21 cellular contexts compared by ENCODE assay signal in genomic region chr6:37827603-37828265, GRCh38. TPM values are rescaled to one million over a fixed set of nuclear protein-coding genes. Genes with fewer than 3 reads are reported as not detected.
DNase-seq lines count a peak whose midpoint lies in the region; ATAC-seq, FAIRE-seq and TF ChIP-seq lines count a peak whose summit lies in the region.
"Had no signal": no experiment of that assay in that cellular context is flagged by ENCODE, and none has a peak within 500 bp of the region (broad histone marks: within the 10 kb centered on the region; RNA-seq: fewer than 3 reads in every experiment).

No MANE protein-coding gene starts in this region.

- DNase-seq in IMR-90, result no peak
- no peak for DNase-seq in astrocyte (ENCODE audit: low read depth)
- no peak for DNase-seq in naive thymus-derived CD4-positive, alpha-beta T cell
- DNase-seq in NCI-H1930 (lab: John Stamatoyannopoulos, UW), result no peak
- no peak for DNase-seq in epidermal melanocyte (ENCODE audit: insufficient read length, low spot score)
- no peak for DNase-seq in GF-D8 (lab: John Stamatoyannopoulos, UW)
- DNase-seq: activated CD4-positive, alpha-beta memory T cell treated with anti-CD3 and anti-CD28 coated beads, Interleukin-2, amount 10 ng/mL, durations not matched to agents 7 days and 5 days; amniotic stem cell; endodermal cell; GDM1; GM23248; hypothalamus; midbrain; sigmoid colon; stimulated activated CD4-positive, alpha-beta T cell treated with anti-CD3 and anti-CD28 coated beads, Interleukin-2, amount 100 ng/mL, for 48 hours; WERI-Rb-1 had no signal

- H3K4me3 ChIP-seq in BLaER1, result no peak overlapping the region
- H3K4me3 ChIP-seq in IMR-90 (ENCODE audit: insufficient read depth, low read depth, low read length), result no peak overlapping the region
- H3K4me3 ChIP-seq in astrocyte (ENCODE audit: insufficient read depth, low read depth, low read length), result no peak overlapping the region
- H3K4me3 ChIP-seq in naive thymus-derived CD4-positive, alpha-beta T cell (ENCODE audit: low read length), result no peak overlapping the region
- H3K4me3 ChIP-seq: GM23248, sigmoid colon had no signal

- H3K4me3 Mint-ChIP-seq in astrocyte (ENCODE audit: unreplicated experiment), result no peak overlapping the region
- peak overlapping the region in 6 of 10 donors; percentile 7 to 59 (median 28) for H3K4me3 Mint-ChIP-seq in naive thymus-derived CD4-positive, alpha-beta T cell
- H3K4me3 Mint-ChIP-seq: activated CD4-positive, alpha-beta memory T cell treated with anti-CD3 and anti-CD28 coated beads, Interleukin-2, amount 10 ng/mL, durations not matched to agents 7 days and 5 days; activated T-helper 1 cell treated with anti-CD3 and anti-CD28 coated beads, Interleukin-12 subunit alpha, Interleukin-12 subunit beta, Interleukin-2, Interleukin-4 antibody, amounts not matched to agents 30 ng/mL and 10 ng/mL and 1 ng/mL, durations not matched to agents 14 hours and 24 hours and 36 hours; central memory CD8-positive, alpha-beta T cell; endodermal cell had no signal

- no peak for TF ChIP-seq RAD21 in IMR-90 (IDR thresholded peaks at IDR 0.05; ENCODE audit: low read length)

- peaks cover 32% of the 10 kb centered on the region for H3K9me1 ChIP-seq in IMR-90 (ENCODE audit: insufficient read depth, low read length)

- no peaks in the 10 kb centered on the region for H3K9me3 Mint-ChIP-seq in astrocyte (ENCODE audit: unreplicated experiment)
- H3K9me3 Mint-ChIP-seq in naive thymus-derived CD4-positive, alpha-beta T cell, result no peaks in the 10 kb centered on the region
- H3K9me3 Mint-ChIP-seq: activated CD4-positive, alpha-beta memory T cell treated with anti-CD3 and anti-CD28 coated beads, Interleukin-2, amount 10 ng/mL, durations not matched to agents 7 days and 5 days; activated T-helper 1 cell treated with anti-CD3 and anti-CD28 coated beads, Interleukin-12 subunit alpha, Interleukin-12 subunit beta, Interleukin-2, Interleukin-4 antibody, amounts not matched to agents 30 ng/mL and 10 ng/mL and 1 ng/mL, durations not matched to agents 14 hours and 24 hours and 36 hours; central memory CD8-positive, alpha-beta T cell; endodermal cell had no signal

- TF ChIP-seq POLR2A in IMR-90 (IDR thresholded peaks at IDR 0.05; ENCODE audit: low read depth, low read length), result no peak

- no peak overlapping the region for H2AFZ ChIP-seq in IMR-90 (replicated peaks; ENCODE audit: low read length, poor library complexity)
- H2AFZ ChIP-seq in astrocyte (ENCODE audit: low read depth, low read length), result no peak overlapping the region
- H2AFZ ChIP-seq: GM23248 had no signal

- H3K14ac ChIP-seq in IMR-90 (replicated peaks; ENCODE audit: low read depth, low read length), result no peak overlapping the region

- H3K27ac Mint-ChIP-seq in astrocyte (ENCODE audit: unreplicated experiment), result peak overlapping the region; percentile 9
- H3K27ac Mint-ChIP-seq in naive thymus-derived CD4-positive, alpha-beta T cell, result peak overlapping the region in 1 of 9 donors; percentile 18
- H3K27ac Mint-ChIP-seq: activated CD4-positive, alpha-beta memory T cell treated with anti-CD3 and anti-CD28 coated beads, Interleukin-2, amount 10 ng/mL, durations not matched to agents 7 days and 5 days; activated T-helper 1 cell treated with anti-CD3 and anti-CD28 coated beads, Interleukin-12 subunit alpha, Interleukin-12 subunit beta, Interleukin-2, Interleukin-4 antibody, amounts not matched to agents 30 ng/mL and 10 ng/mL and 1 ng/mL, durations not matched to agents 14 hours and 24 hours and 36 hours; endodermal cell had no signal

- H2BK15ac ChIP-seq in IMR-90 (ENCODE audit: low read depth, low read length), result no peak overlapping the region

- no peak overlapping the region for H3K27ac ChIP-seq in BLaER1
- H3K27ac ChIP-seq in IMR-90 (ENCODE audit: insufficient read depth, low read length), result no peak overlapping the region
- no peak overlapping the region for H3K27ac ChIP-seq in astrocyte (ENCODE audit: low read depth, low read length)
- H3K27ac ChIP-seq in naive thymus-derived CD4-positive, alpha-beta T cell (ENCODE audit: low read depth, low read length), result no peak overlapping the region
- H3K27ac ChIP-seq: GM23248, sigmoid colon, WERI-Rb-1 had no signal

- H3K36me3 ChIP-seq in BLaER1, result peaks cover 20% of the 10 kb centered on the region
- peaks cover 2% of the 10 kb centered on the region for H3K36me3 ChIP-seq in IMR-90 (ENCODE audit: control insufficient read depth, insufficient read depth, low read length)
- H3K36me3 ChIP-seq in astrocyte (ENCODE audit: insufficient read depth, low read length), result no peaks in the 10 kb centered on the region
- peaks cover 0 to under 1% (median 0%) of the 10 kb centered on the region in 3 experiments for H3K36me3 ChIP-seq in naive thymus-derived CD4-positive, alpha-beta T cell (ENCODE audit: control insufficient read depth in 2 of 3, insufficient read depth in 3 of 3, low read length in 3 of 3)
- H3K36me3 ChIP-seq: sigmoid colon had no signal

- no peak overlapping the region for H4K8ac ChIP-seq in IMR-90 (ENCODE audit: low read depth in 2 of 2, low read length in 2 of 2)

- no peak overlapping the region for H4K5ac ChIP-seq in IMR-90 (ENCODE audit: low read depth, low read length)

- peaks cover 53% of the 10 kb centered on the region for H3K4me1 Mint-ChIP-seq in astrocyte (ENCODE audit: low read depth, unreplicated experiment)
- H3K4me1 Mint-ChIP-seq in naive thymus-derived CD4-positive, alpha-beta T cell, result peaks cover 46 to 99% (median 81%) of the 10 kb centered on the region in 7 donors

- H3K23ac ChIP-seq in IMR-90 (ENCODE audit: low read depth, low read length), result peak overlapping the region; percentile 42

- no peak overlapping the region for H3K4ac ChIP-seq in IMR-90 (ENCODE audit: low read depth, low read length)

- FAIRE-seq in astrocyte (lab: Jason Lieb, UNC), result no peak
- FAIRE-seq: RCC 7860 had no signal

- ATAC-seq in IMR-90 (ENCODE audit: low read depth) (no peak), HG03442 (IDR thresholded peaks at IDR 0.05; ENCODE audit: unreplicated experiment) (no peak)
- no peak for ATAC-seq in naive thymus-derived CD4-positive, alpha-beta T cell

- no peak overlapping the region for H2BK120ac ChIP-seq in IMR-90 (ENCODE audit: low read depth, low read length)

- no peak overlapping the region for H3K56ac ChIP-seq in IMR-90 (ENCODE audit: extremely low read depth, insufficient read depth, low read length)

- H4K20me1 ChIP-seq in BLaER1 (peaks cover 100% of the 10 kb centered on the region), IMR-90 (ENCODE audit: insufficient read depth, low read length) (peaks cover 95% of the 10 kb centered on the region), astrocyte (ENCODE audit: insufficient read depth, low read length) (peaks cover 100% of the 10 kb centered on the region)

- H2AK9ac ChIP-seq in IMR-90 (replicated peaks; ENCODE audit: low read depth, low read length, poor library complexity), result no peak overlapping the region

- in situ Hi-C loops in IMR-90 (cut with MboI; ENCODE audit: low sequenced_read_pairs), result no loop called here

- no peak overlapping the region for H4K91ac ChIP-seq in IMR-90 (ENCODE audit: insufficient read depth, low read depth, low read length)

- no peak for TF ChIP-seq CTCF in IMR-90 (conservative IDR thresholded peaks at IDR 0.05; ENCODE audit: low read depth, low read length)
- no peak for TF ChIP-seq CTCF in astrocyte (IDR thresholded peaks at IDR 0.05; ENCODE audit: insufficient read depth, low read depth, low read length)

- H3K27me3 ChIP-seq in BLaER1 (no peaks in the 10 kb centered on the region), IMR-90 (ENCODE audit: control insufficient read depth, insufficient read depth, low read length) (no peaks in the 10 kb centered on the region), astrocyte (ENCODE audit: insufficient read depth, low read length) (no peaks in the 10 kb centered on the region)
- no peaks in the 10 kb centered on the region for H3K27me3 ChIP-seq in naive thymus-derived CD4-positive, alpha-beta T cell (ENCODE audit: control insufficient read depth in 2 of 2, insufficient read depth in 2 of 2, low read length in 2 of 2)
- H3K27me3 ChIP-seq: sigmoid colon had no signal

- H3K9me3 ChIP-seq in BLaER1, result 0 out of 2 replicates have a peak, but pooled peaks cover 2% of the 10 kb centered on the region
- H3K9me3 ChIP-seq in IMR-90 (ENCODE audit: control insufficient read depth, insufficient read depth, low read length), result no peaks in the 10 kb centered on the region
- no peaks in the 10 kb centered on the region for H3K9me3 ChIP-seq in astrocyte (ENCODE audit: insufficient read depth, low read depth, low read length)
- no peaks in the 10 kb centered on the region for H3K9me3 ChIP-seq in naive thymus-derived CD4-positive, alpha-beta T cell (ENCODE audit: control insufficient read depth in 2 of 3, low read length in 3 of 3)
- H3K9me3 ChIP-seq: sigmoid colon had no signal

- no peaks in the 10 kb centered on the region for H3K27me3 Mint-ChIP-seq in astrocyte (ENCODE audit: low read depth, unreplicated experiment)
- H3K27me3 Mint-ChIP-seq in naive thymus-derived CD4-positive, alpha-beta T cell, result no peaks in the 10 kb centered on the region
- H3K27me3 Mint-ChIP-seq: activated CD4-positive, alpha-beta memory T cell treated with anti-CD3 and anti-CD28 coated beads, Interleukin-2, amount 10 ng/mL, durations not matched to agents 7 days and 5 days; central memory CD8-positive, alpha-beta T cell had no signal

- no peak overlapping the region for H2BK5ac ChIP-seq in IMR-90 (ENCODE audit: low read depth, low read length, poor library complexity, severe bottlenecking)

- POLR2A ChIA-PET in IMR-90 (lab: Charles Lee; ENCODE audit: unreplicated experiment), result no interaction called here
- POLR2A ChIA-PET in naive thymus-derived CD4-positive, alpha-beta T cell (lab: Charles Lee), result interaction anchor here (0.6 to 2.4 kb wide), 5 partner anchors 9 to 173 kb away, joined by 3 to 10 read pairs (median 3); partner anchors contain the start of gene ZFAND3

- peaks cover 3% of the 10 kb centered on the region for H3K36me3 Mint-ChIP-seq in astrocyte (ENCODE audit: low read depth, unreplicated experiment)
- peaks cover 0 to 16% (median 14%) of the 10 kb centered on the region in 5 donors for H3K36me3 Mint-ChIP-seq in naive thymus-derived CD4-positive, alpha-beta T cell

- dilution Hi-C loops in IMR-90 (cut with HindIII; ENCODE audit: low sequenced_read_pairs, unreplicated experiment), result no loop called here

- no TSS peak for BruUV-seq in IMR-90 (replicated peaks; lab: Mats Ljungman, UMichigan)

- CTCF ChIA-PET in IMR-90 (lab: Yijun Ruan, JAX), result interaction anchor here (1.4 kb wide), 1 partner anchor 9 kb away, joined by 5 read pairs; the partner anchor contains the start of gene ZFAND3
- CTCF ChIA-PET in naive thymus-derived CD4-positive, alpha-beta T cell (lab: Charles Lee), result no interaction called here

- no CpG with 5 or more reads among the region's 4 CpGs for WGBS in IMR-90 (ENCODE audit: extremely low coverage in 2 of 2, insufficient read length in 1 of 2), 2 experiments

- peaks cover 100% of the 10 kb centered on the region for H3K79me2 ChIP-seq in astrocyte (ENCODE audit: insufficient read depth, low read length)

- no peak overlapping the region for H2AK5ac ChIP-seq in IMR-90 (ENCODE audit: low read depth, low read length)

- no peak overlapping the region for H3K18ac ChIP-seq in IMR-90 (ENCODE audit: low read depth, low read length)

- H3K9ac ChIP-seq in BLaER1 (no peak overlapping the region), IMR-90 (ENCODE audit: low read depth, low read length) (no peak overlapping the region), astrocyte (ENCODE audit: low read length) (no peak overlapping the region)
- H3K9ac ChIP-seq: GM23248 had no signal

- H3K4me2 ChIP-seq in BLaER1, result peak overlapping the region; percentile 21; the same call in 1 of the 2 replicates
- peak overlapping the region; percentile 42; the same call in 1 of the 2 replicates for H3K4me2 ChIP-seq in IMR-90 (ENCODE audit: low read depth, low read length)
- H3K4me2 ChIP-seq in astrocyte (ENCODE audit: low read length), result no peak overlapping the region

- no peak overlapping the region for H2BK20ac ChIP-seq in IMR-90 (ENCODE audit: low read depth, low read length)

- peaks cover 63% of the 10 kb centered on the region for H3K4me1 ChIP-seq in BLaER1
- peaks cover 21% of the 10 kb centered on the region for H3K4me1 ChIP-seq in IMR-90 (ENCODE audit: control insufficient read depth, insufficient read depth, low read length)
- peaks cover 8% of the 10 kb centered on the region for H3K4me1 ChIP-seq in astrocyte (ENCODE audit: insufficient read depth, low read length)
- H3K4me1 ChIP-seq in naive thymus-derived CD4-positive, alpha-beta T cell (ENCODE audit: control insufficient read depth in 2 of 2, insufficient read depth in 2 of 2, low read length in 2 of 2), result peaks cover 13 to 28% of the 10 kb centered on the region in 2 donors

- peaks cover 22 to 74% of the 10 kb centered on the region in 2 experiments for H3K79me1 ChIP-seq in IMR-90 (ENCODE audit: low read depth in 1 of 2, low read length in 2 of 2)

- intact Hi-C loops in IMR-90 (cut with micrococcal nuclease), result no loop called here
- intact Hi-C loops in naive thymus-derived CD4-positive, alpha-beta T cell (cut with micrococcal nuclease), result no loop called here

RNA-seq across cellular contexts. Expression of gene ZFAND3, which starts 8.2 kb away (rescaled TPM):
- total RNA-seq in IMR-90 (2012; rRNA removed) (10.9 and 13.1 TPM in 2 replicates), astrocyte (131 and 135 TPM in 2 replicates)
- 21.8 and 26.7 TPM in 2 replicates for polyA plus RNA-seq in IMR-90 (2012; rRNA removed)
- polyA plus RNA-seq in IMR-90 (2012; cell fraction: cytosol; rRNA removed), result 15.3 and 24.4 TPM in 2 replicates
- 15.6 and 20.7 TPM in 2 replicates for polyA plus RNA-seq in IMR-90 (2012; cell fraction: nucleus; rRNA removed; ENCODE audit: low replicate concordance)
- total RNA-seq in naive thymus-derived CD4-positive, alpha-beta T cell, result 10 to 100 TPM; 31.7 to 55.0 (median 42.5) TPM
- 1 to 10 TPM; 3.5 to 4.4 TPM for polyA plus RNA-seq in naive thymus-derived CD4-positive, alpha-beta T cell
